ENCODE assay signal across 21 cellular contexts in genomic region chr2:16058256-16058655, GRCh38.
"Had no signal": no experiment of that assay in that cellular context is flagged by ENCODE, and none has a peak within 500 bp of the region (broad histone marks: within the 10 kb centered on the region; RNA-seq: fewer than 3 reads in every experiment).

No MANE protein-coding gene starts in this region.

- H3K4me1 Mint-ChIP-seq: immature natural killer cell had no signal

- H3K27me3 ChIP-seq: cardiac muscle cell, gastrocnemius medialis, heart left ventricle, suprapubic skin had no signal

- H3K9me3 Mint-ChIP-seq: activated T-cell treated with anti-CD3 and anti-CD28 coated beads, Interleukin-2, amount 50 U/mL, for 4 hours; immature natural killer cell had no signal

- H3K36me3 ChIP-seq: cardiac muscle cell, gastrocnemius medialis, heart left ventricle, suprapubic skin had no signal

- H3K9me3 ChIP-seq: gastrocnemius medialis had no signal

- H3K27me3 Mint-ChIP-seq: activated CD8-positive, alpha-beta T cell treated with anti-CD3 and anti-CD28 coated beads for 36 hours; stimulated activated naive CD8-positive, alpha-beta T cell treated with anti-CD3 and anti-CD28 coated beads, Interleukin-15, Interleukin-2, amounts not matched to agents 100 ng/mL and 50 ng/mL, for 24 hours had no signal

- H3K4me1 ChIP-seq: gastrocnemius medialis, suprapubic skin had no signal

- H3K27ac ChIP-seq: cardiac muscle cell, dorsolateral prefrontal cortex, gastrocnemius medialis, heart left ventricle, suprapubic skin had no signal

- H3K4me2 ChIP-seq: smooth muscle cell had no signal

- ATAC-seq: activated CD8-positive, alpha-beta T cell treated with anti-CD3 and anti-CD28 coated beads for 36 hours; activated T-cell treated with anti-CD3 and anti-CD28 coated beads, Interleukin-2, amount 50 U/mL, for 4 hours; gastrocnemius medialis; heart left ventricle; right cardiac atrium; WTC11 had no signal

- H3K36me3 Mint-ChIP-seq: immature natural killer cell had no signal

- H3K4me3 ChIP-seq: cardiac muscle cell, dorsolateral prefrontal cortex, gastrocnemius medialis, heart left ventricle, smooth muscle cell, suprapubic skin had no signal

- H3K27ac Mint-ChIP-seq: activated CD8-positive, alpha-beta T cell treated with anti-CD3 and anti-CD28 coated beads for 36 hours; immature natural killer cell; nephron; progenitor cell of endocrine pancreas; stimulated activated naive CD8-positive, alpha-beta T cell treated with anti-CD3 and anti-CD28 coated beads, Interleukin-15, Interleukin-2, amounts not matched to agents 100 ng/mL and 50 ng/mL, for 24 hours; WTC11 had no signal

- DNase-seq: activated CD4-positive, alpha-beta T cell treated with anti-CD3 and anti-CD28 coated beads for 48 hours; activated CD8-positive, alpha-beta T cell treated with anti-CD3 and anti-CD28 coated beads for 36 hours; activated effector memory CD4-positive, alpha-beta T cell treated with Interleukin-2 at 50 U/mL for 16 hours; activated naive CD4-positive, alpha-beta T cell treated with anti-CD3 and anti-CD28 coated beads, Interleukin-2, amount 50 U/mL, for 16 hours; activated T-cell treated with anti-CD3 and anti-CD28 coated beads, Interleukin-2, amount 50 U/mL, for 4 hours; dorsolateral prefrontal cortex; erythroblast; gastrocnemius medialis; heart left ventricle; immature natural killer cell; mesendoderm; occipital lobe; right cardiac atrium; trophoblast cell had no signal

- H3K4me3 Mint-ChIP-seq: activated CD8-positive, alpha-beta T cell treated with anti-CD3 and anti-CD28 coated beads for 36 hours; activated T-cell treated with anti-CD3 and anti-CD28 coated beads, Interleukin-2, amount 50 U/mL, for 4 hours; immature natural killer cell; nephron; stimulated activated naive CD8-positive, alpha-beta T cell treated with anti-CD3 and anti-CD28 coated beads, Interleukin-15, Interleukin-2, amounts not matched to agents 100 ng/mL and 50 ng/mL, for 24 hours; WTC11 had no signal
